In the genomic region with DNA sequence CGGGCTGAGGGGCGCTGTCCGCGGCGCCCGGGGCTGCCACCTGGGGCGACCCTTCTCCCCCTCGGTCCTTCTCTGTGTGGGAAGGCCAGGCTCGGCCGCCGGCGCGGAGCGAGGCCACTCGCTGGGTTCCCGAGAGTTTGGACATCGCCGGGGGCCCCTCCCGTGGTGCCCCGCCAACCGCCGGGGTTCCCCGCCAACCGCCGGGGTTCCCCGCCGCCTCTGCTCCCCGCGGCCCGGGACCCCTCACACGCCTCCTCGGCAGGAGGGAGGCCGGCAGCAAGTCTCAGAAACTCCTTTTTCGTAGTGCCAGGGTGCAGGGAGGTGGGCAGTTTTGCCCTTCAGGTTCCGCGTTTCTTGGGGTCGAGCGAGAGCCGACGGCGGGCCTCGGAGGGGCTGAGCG, we compare ENCODE assay signal across 8 cellular contexts.
A peak's percentile ranks its signal among the peaks of the same experiment; 100 is the strongest.
DNase-seq lines count a peak whose midpoint lies in the region; ATAC-seq and TF ChIP-seq lines count a peak whose summit lies in the region.
"Not testable (repeated sequence)": the region's sequence is repeated elsewhere in the genome, so short reads cannot be mapped to it uniquely, and the experiment has no call there.

No MANE protein-coding gene starts in this region.

- not testable (repeated sequence) for H2AFZ ChIP-seq in PC-3 (ENCODE audit: low read length); hepatocyte

- peaks cover 14% of the 10 kb centered on the region for H3K79me2 ChIP-seq in PC-3 (ENCODE audit: low read length)
- peaks cover 11% of the 10 kb centered on the region for H3K79me2 ChIP-seq in hepatocyte

- not testable (repeated sequence) for ATAC-seq in PC-3
- ATAC-seq in activated T-cell treated with anti-CD3 and anti-CD28 coated beads, Interleukin-2, amount 50 U/mL, for 72 hours (replicated peaks in 1 of 2) = peak; percentile 52 to 62
- peak; percentile 70 for ATAC-seq in effector memory CD8-positive, alpha-beta T cell (replicated peaks)
- peak; percentile 60 to 74 for ATAC-seq in natural killer cell treated with Interleukin-12 subunit alpha and Interleukin-12 subunit beta and Interleukin-15 and Interleukin-18, amount 100 ng/mL, for 72 hours
- ATAC-seq in stimulated activated memory B cell treated with anti-CD40 and anti-IgM and Interleukin-4, amounts not matched to agents 10 μg/mL and 1 μg/mL and 100 μg/mL, for 72 hours = peak; percentile 58

- CTCF ChIA-PET in AG04449 (lab: Yijun Ruan, JAX); PC-3 (lab: Charles Lee): not testable (repeated sequence)

- not testable (repeated sequence) for H3K9me2 ChIP-seq in PC-3 (replicated peaks; ENCODE audit: low read length); hepatocyte (replicated peaks; ENCODE audit: insufficient read depth)

- H3K27ac ChIP-seq in PC-3 (ENCODE audit: low read length) = not testable (repeated sequence)
- peak overlapping the region; percentile 84 for H3K27ac ChIP-seq in hepatocyte

- H3K9me3 Mint-ChIP-seq in activated T-cell treated with anti-CD3 and anti-CD28 coated beads, Interleukin-2, amount 50 U/mL, for 72 hours; effector memory CD8-positive, alpha-beta T cell; natural killer cell treated with Interleukin-12 subunit alpha and Interleukin-12 subunit beta and Interleukin-15 and Interleukin-18, amount 100 ng/mL, for 72 hours; stimulated activated memory B cell treated with anti-CD40 and anti-IgM and Interleukin-4, amounts not matched to agents 10 μg/mL and 1 μg/mL and 100 μg/mL, for 72 hours: not testable (repeated sequence)

- H3K36me3 ChIP-seq in H7 (replicated peaks; ENCODE audit: control insufficient read depth, insufficient read depth, low read length); PC-3 (ENCODE audit: low read depth, low read length); hepatocyte (replicated peaks; ENCODE audit: insufficient read depth, low read depth): not testable (repeated sequence)

- not testable (repeated sequence) for H3F3A ChIP-seq in PC-3 (ENCODE audit: low read length, unreplicated experiment)

- peak overlapping the region; percentile 31; the same call in 1 of the 2 replicates for H3K4me2 ChIP-seq in PC-3 (ENCODE audit: low read length)
- H3K4me2 ChIP-seq in hepatocyte = peak overlapping the region; percentile 42

- H4K20me1 ChIP-seq in PC-3 (ENCODE audit: low read length); hepatocyte (ENCODE audit: insufficient read depth, poor library complexity, severe bottlenecking): not testable (repeated sequence)

- H3K27me3 Mint-ChIP-seq in activated T-cell treated with anti-CD3 and anti-CD28 coated beads, Interleukin-2, amount 50 U/mL, for 72 hours (ENCODE audit: low read depth); effector memory CD8-positive, alpha-beta T cell; natural killer cell treated with Interleukin-12 subunit alpha and Interleukin-12 subunit beta and Interleukin-15 and Interleukin-18, amount 100 ng/mL, for 72 hours; stimulated activated memory B cell treated with anti-CD40 and anti-IgM and Interleukin-4, amounts not matched to agents 10 μg/mL and 1 μg/mL and 100 μg/mL, for 72 hours: not testable (repeated sequence)

- WGBS in hepatocyte (ENCODE audit: low lambda C conversion rate, missing lambda C conversion rate) = no CpG with 5 or more reads among the region's 43 CpGs

- H3K36me3 Mint-ChIP-seq in activated T-cell treated with anti-CD3 and anti-CD28 coated beads, Interleukin-2, amount 50 U/mL, for 72 hours (ENCODE audit: insufficient read depth in 2 of 2); effector memory CD8-positive, alpha-beta T cell (ENCODE audit: insufficient read depth); natural killer cell treated with Interleukin-12 subunit alpha and Interleukin-12 subunit beta and Interleukin-15 and Interleukin-18, amount 100 ng/mL, for 72 hours; stimulated activated memory B cell treated with anti-CD40 and anti-IgM and Interleukin-4, amounts not matched to agents 10 μg/mL and 1 μg/mL and 100 μg/mL, for 72 hours: not testable (repeated sequence)

- intact Hi-C loops in PC-3 (cut with micrococcal nuclease) = not testable (repeated sequence)

- DNase-seq in AG04449 (ENCODE audit: low read depth, low spot score); H7; PC-3; activated T-cell treated with anti-CD3 and anti-CD28 coated beads, Interleukin-2, amount 50 U/mL, for 72 hours; effector memory CD8-positive, alpha-beta T cell; hepatocyte (ENCODE audit: low spot score); natural killer cell treated with Interleukin-12 subunit alpha and Interleukin-12 subunit beta and Interleukin-15 and Interleukin-18, amount 100 ng/mL, for 72 hours (ENCODE audit: low spot score): not testable (repeated sequence)

- peak overlapping the region; percentile 49; the same call in 1 of the 2 replicates for H3K9ac ChIP-seq in PC-3 (ENCODE audit: low read length)

- peaks cover 10% of the 10 kb centered on the region for H3K4me1 Mint-ChIP-seq in activated T-cell treated with anti-CD3 and anti-CD28 coated beads, Interleukin-2, amount 50 U/mL, for 72 hours (ENCODE audit: low read depth)
- H3K4me1 Mint-ChIP-seq in effector memory CD8-positive, alpha-beta T cell (ENCODE audit: low read depth in 2 of 2); natural killer cell treated with Interleukin-12 subunit alpha and Interleukin-12 subunit beta and Interleukin-15 and Interleukin-18, amount 100 ng/mL, for 72 hours (ENCODE audit: low read depth in 2 of 2); stimulated activated memory B cell treated with anti-CD40 and anti-IgM and Interleukin-4, amounts not matched to agents 10 μg/mL and 1 μg/mL and 100 μg/mL, for 72 hours: not testable (repeated sequence)

- POLR2A ChIA-PET in AG04449 (lab: Yijun Ruan, JAX); PC-3 (lab: Charles Lee; ENCODE audit: unreplicated experiment): not testable (repeated sequence)

- H3K4me3 ChIP-seq in AG04449 (ENCODE audit: low read depth, low read length) = peak overlapping the region; percentile 57
- H3K4me3 ChIP-seq in H7 (ENCODE audit: insufficient read depth, low read depth, low read length) = peak overlapping the region; percentile 42
- peak overlapping the region; percentile 63 for H3K4me3 ChIP-seq in PC-3 (ENCODE audit: low read length)
- H3K4me3 ChIP-seq in hepatocyte = peak overlapping the region; percentile 49

- not testable (repeated sequence) for BruUV-seq in PC-3 (replicated peaks; lab: Mats Ljungman, UMichigan)

- H3K27ac Mint-ChIP-seq in activated T-cell treated with anti-CD3 and anti-CD28 coated beads, Interleukin-2, amount 50 U/mL, for 72 hours; effector memory CD8-positive, alpha-beta T cell; natural killer cell treated with Interleukin-12 subunit alpha and Interleukin-12 subunit beta and Interleukin-15 and Interleukin-18, amount 100 ng/mL, for 72 hours; stimulated activated memory B cell treated with anti-CD40 and anti-IgM and Interleukin-4, amounts not matched to agents 10 μg/mL and 1 μg/mL and 100 μg/mL, for 72 hours: not testable (repeated sequence)

- H3K4me1 ChIP-seq in PC-3 (ENCODE audit: insufficient read depth, low read length); hepatocyte (ENCODE audit: insufficient read depth): not testable (repeated sequence)

- H3K9me3 ChIP-seq in PC-3 (ENCODE audit: low read length); hepatocyte (ENCODE audit: low read depth): not testable (repeated sequence)

- not testable (repeated sequence) for H3K27me3 ChIP-seq in H7 (ENCODE audit: control insufficient read depth, insufficient read depth, low read length); PC-3 (ENCODE audit: low read length); hepatocyte

- H3K4me3 Mint-ChIP-seq in activated T-cell treated with anti-CD3 and anti-CD28 coated beads, Interleukin-2, amount 50 U/mL, for 72 hours; effector memory CD8-positive, alpha-beta T cell; natural killer cell treated with Interleukin-12 subunit alpha and Interleukin-12 subunit beta and Interleukin-15 and Interleukin-18, amount 100 ng/mL, for 72 hours; stimulated activated memory B cell treated with anti-CD40 and anti-IgM and Interleukin-4, amounts not matched to agents 10 μg/mL and 1 μg/mL and 100 μg/mL, for 72 hours: not testable (repeated sequence)

- TF ChIP-seq CTCF in AG04449 (IDR thresholded peaks at IDR 0.05; ENCODE audit: insufficient read depth, low read length, missing control alignments); PC-3 (conservative IDR thresholded peaks at IDR 0.05; ENCODE audit: low read depth, low read length); hepatocyte (IDR thresholded peaks at IDR 0.05; ENCODE audit: poor library complexity): not testable (repeated sequence)
